ENCODE assay signal across 8 cellular contexts in genomic region chr1:37471345-37472231, GRCh38. TPM values are rescaled to one million over a fixed set of nuclear protein-coding genes. Genes with fewer than 3 reads are reported as not detected.
A peak's percentile ranks its signal among the peaks of the same experiment; 100 is the strongest.
DNase-seq lines count a peak whose midpoint lies in the region; ATAC-seq, FAIRE-seq and TF ChIP-seq lines count a peak whose summit lies in the region.

No MANE protein-coding gene starts in this region.

- no peak for ATAC-seq in GM18867 (IDR thresholded peaks at IDR 0.05; ENCODE audit: unreplicated experiment)

- H2BK15ac ChIP-seq in H1 (ENCODE audit: low read length) = peak overlapping the region; percentile 49; the same call in 1 of the 2 replicates
- H2BK15ac ChIP-seq in mesendoderm (replicated peaks; ENCODE audit: low read depth) = no peak overlapping the region

- H3K23ac ChIP-seq in H1 (ENCODE audit: insufficient read length) = no peak overlapping the region
- peak overlapping the region; percentile 97 for H3K23ac ChIP-seq in mesendoderm (ENCODE audit: low read length)

- peaks cover 8% of the 10 kb centered on the region for H3K23me2 ChIP-seq in H1 (ENCODE audit: low read depth, low read length)

- peak overlapping the region; percentile 10 to 53; a peak in 3 of 4 replicates for H3K4me2 ChIP-seq in H1 (ENCODE audit: insufficient read depth in 1 of 2, low read depth in 2 of 2, low read length in 2 of 2)
- H3K4me2 ChIP-seq in mesendoderm (ENCODE audit: low read length) = peak overlapping the region; percentile 10

- TF ChIP-seq EP300 in H1 (IDR thresholded peaks at IDR 0.05; ENCODE audit: borderline replicate concordance in 1 of 2, low read depth in 2 of 2, low read length in 2 of 2) = no peak

- POLR2A ChIA-PET in H1 (lab: Charles Lee; ENCODE audit: partially characterized antibody) = interaction anchor here (1.4 to 3.3 kb wide), 2 partner anchors 15 to 24 kb away, joined by 3 to 12 read pairs; no protein-coding TSS in a partner anchor

- H2BK12ac ChIP-seq in H1 (ENCODE audit: low read depth, low read length) = peak overlapping the region; percentile 90

- WGBS in H1 (ENCODE audit: extremely low coverage in 1 of 2, insufficient coverage in 1 of 2, insufficient read length in 1 of 2, insufficient replicate concordance in 2 of 2, low coverage in 1 of 2, low lambda C conversion rate in 2 of 2, missing lambda C conversion rate in 1 of 2), 2 experiments = 44% methylated on average over 13 of the region's 13 CpGs; no CpG with 5 or more reads in 1 of the 2 experiments
- no CpG with 5 or more reads among the region's 13 CpGs for WGBS in mesendoderm (ENCODE audit: extremely low coverage, insufficient coverage, low lambda C conversion rate)
- WGBS in thyroid gland, 2 donors = 51 to 56% methylated on average over 9 to 12 of the region's 13 CpGs

- H3K4ac ChIP-seq in H1 (replicated peaks; ENCODE audit: insufficient read length, low read depth, low read length) (no peak overlapping the region), mesendoderm (ENCODE audit: low read depth, low read length) (peak overlapping the region; percentile 0)

- H2BK20ac ChIP-seq in H1 (ENCODE audit: low read length) = peak overlapping the region; percentile 80; the same call in 1 of the 2 replicates

- H2BK5ac ChIP-seq in H1 (ENCODE audit: low read depth, low read length) (peak overlapping the region; percentile 88; the same call in 1 of the 2 replicates), mesendoderm (ENCODE audit: low read length) (peak overlapping the region; percentile 85)

- H3K36me3 ChIP-seq in H1 (ENCODE audit: control insufficient read depth in 2 of 4, insufficient read depth in 4 of 4, low read length in 3 of 4) = no peaks in the 10 kb centered on the region; a peak in 1 of 8 replicates
- H3K36me3 ChIP-seq in mesendoderm (ENCODE audit: control insufficient read depth, insufficient read depth, low read length) = no peaks in the 10 kb centered on the region
- H3K36me3 ChIP-seq in thyroid gland = peaks cover 0 to 6% of the 10 kb centered on the region in 2 donors

- H3K27me3 ChIP-seq in H1 (replicated peaks in 1 of 4; ENCODE audit: control insufficient read depth in 3 of 4, extremely low read depth in 1 of 4, insufficient read depth in 3 of 4, low read length in 3 of 4) (peaks cover 1 to 13% (median 9%) of the 10 kb centered on the region in 4 experiments; a peak in 6 of 7 replicates), mesendoderm (ENCODE audit: insufficient read depth, low read length, poor library complexity) (no peaks in the 10 kb centered on the region), thyroid gland (no peaks in the 10 kb centered on the region)

- CTCF ChIA-PET in H1 (lab: Charles Lee; ENCODE audit: partially characterized antibody) = interaction anchor here (0.6 to 17.4 kb wide), 8 partner anchors 14 to 370 kb away, joined by 3 to 213 read pairs (median 3); partner anchors contain the start of gene MEAF6

- TF ChIP-seq RAD21 in H1 (IDR thresholded peaks at IDR 0.05 in 1 of 2, conservative IDR thresholded peaks at IDR 0.05 in 1 of 2; ENCODE audit: low read depth in 2 of 2, low read length in 2 of 2) = no peak

- no peak overlapping the region for H2BK120ac ChIP-seq in H1 (replicated peaks; ENCODE audit: low read depth, low read length)
- no peak overlapping the region for H2BK120ac ChIP-seq in mesendoderm (ENCODE audit: low read depth, low read length)

- H3K4me3 ChIP-seq in H1 (ENCODE audit: extremely low read depth in 1 of 4, insufficient read depth in 2 of 4, low read depth in 3 of 4, low read length in 4 of 4) = no peak overlapping the region
- no peak overlapping the region for H3K4me3 ChIP-seq in mesendoderm (ENCODE audit: low read length)
- H3K4me3 ChIP-seq in thyroid gland (replicated peaks in 1 of 3) = no peak overlapping the region

- no peak for TF ChIP-seq CTCF in H1 (IDR thresholded peaks at IDR 0.05; ENCODE audit: control extremely low read depth in 1 of 3, insufficient read depth in 1 of 3, low read depth in 1 of 3, low read length in 3 of 3)
- TF ChIP-seq CTCF in thyroid gland (IDR thresholded peaks at IDR 0.05) = no peak

- H3K18ac ChIP-seq in H1 (ENCODE audit: extremely low read depth, low read length) (peak overlapping the region; percentile 56), mesendoderm (ENCODE audit: low read length) (peak overlapping the region; percentile 15)

- H2AFZ ChIP-seq in H1 (ENCODE audit: low read length) = peak overlapping the region; percentile 92; the same call in 1 of the 2 replicates

- H3K56ac ChIP-seq in H1 (replicated peaks; ENCODE audit: insufficient read length, low read depth, low read length) (no peak overlapping the region), mesendoderm (ENCODE audit: low read length) (peak overlapping the region; percentile 84)

- H3K9ac ChIP-seq in H1 (replicated peaks in 1 of 4; ENCODE audit: extremely low read depth in 1 of 4, low read depth in 3 of 4, low read length in 3 of 4) = no peak overlapping the region
- H3K9ac ChIP-seq in mesendoderm (ENCODE audit: low read length) = peak overlapping the region; percentile 57

- DNase-seq in NCI-H2171 treated with DMSO at 0.1 percent for 48 hours (lab: John Stamatoyannopoulos, UW) = peak; percentile 31
- no peak for DNase-seq in NCI-H2171 (lab: John Stamatoyannopoulos, UW)
- peak; percentile 89 for DNase-seq in RKO (ENCODE audit: low spot score)
- DNase-seq in H1 (ENCODE audit: low read depth in 1 of 2, low spot score in 2 of 2) = no peak
- DNase-seq in mesendoderm = peak; percentile 95
- DNase-seq in thyroid gland = peak; percentile 45 to 67
- no peak for DNase-seq in T-helper 2 cell

- FAIRE-seq in H1 (lab: Jason Lieb, UNC) = no peak

- no peak overlapping the region for H2AK5ac ChIP-seq in H1 (ENCODE audit: low read depth, low read length)
- H2AK5ac ChIP-seq in mesendoderm (ENCODE audit: low read length) = no peak overlapping the region

- H3K79me2 ChIP-seq in H1 (ENCODE audit: control insufficient read depth in 1 of 2, insufficient read depth in 2 of 2, low read length in 2 of 2) (peaks cover 0 to 11% of the 10 kb centered on the region in 2 experiments; a peak in 1 of 4 replicates), mesendoderm (ENCODE audit: control insufficient read depth, insufficient read depth, low read length) (peaks cover 17% of the 10 kb centered on the region)

- H3K4me1 ChIP-seq in H1 (replicated peaks in 1 of 4; ENCODE audit: control insufficient read depth in 3 of 4, insufficient read depth in 4 of 4, low read length in 3 of 4) (peaks cover 6 to 39% (median 22%) of the 10 kb centered on the region in 4 experiments), mesendoderm (ENCODE audit: control insufficient read depth, low read depth, low read length) (peaks cover 23% of the 10 kb centered on the region), thyroid gland (peaks cover 34 to 45% of the 10 kb centered on the region in 2 donors)

- peak overlapping the region; percentile 42 for H4K91ac ChIP-seq in H1 (replicated peaks; ENCODE audit: insufficient read length, low read length)

- no peak overlapping the region for H3K14ac ChIP-seq in H1 (ENCODE audit: insufficient read length)

- H3K9me3 ChIP-seq in H1 (ENCODE audit: insufficient read depth in 2 of 2, low read depth in 1 of 2, low read length in 1 of 2) (no peaks in the 10 kb centered on the region), thyroid gland (no peaks in the 10 kb centered on the region)

- TF ChIP-seq POLR2A in H1 (IDR thresholded peaks at IDR 0.05; ENCODE audit: control extremely low read depth in 1 of 2, low read depth in 2 of 2, low read length in 2 of 2) = no peak
- no peak for TF ChIP-seq POLR2A in thyroid gland (IDR thresholded peaks at IDR 0.05)

- intact Hi-C loops in thyroid gland (cut with DNase I) = no loop called here

- H3K27ac ChIP-seq in H1 (ENCODE audit: low read depth, low read length) (no peak overlapping the region), mesendoderm (ENCODE audit: low read depth, low read length) (peak overlapping the region; percentile 91), thyroid gland (peak overlapping the region; percentile 69 to 87 (median 72))

- H3K79me1 ChIP-seq in H1 (ENCODE audit: low read depth, low read length) (no peaks in the 10 kb centered on the region; the same call in 1 of the 2 replicates), mesendoderm (ENCODE audit: low read length) (peaks cover 11% of the 10 kb centered on the region)

- H4K20me1 ChIP-seq in H1 (replicated peaks in 1 of 2; ENCODE audit: control insufficient read depth in 1 of 2, insufficient read depth in 2 of 2, low read length in 2 of 2) = peaks cover 0 to 8% of the 10 kb centered on the region in 2 experiments

- no peak overlapping the region for H4K5ac ChIP-seq in H1 (ENCODE audit: insufficient read length, low read depth, low read length)
- H4K5ac ChIP-seq in mesendoderm (ENCODE audit: low read length) = peak overlapping the region; percentile 12

- H4K8ac ChIP-seq in H1 (ENCODE audit: extremely low read depth, insufficient read depth, low read length) (no peak overlapping the region), mesendoderm (ENCODE audit: low read depth, low read length) (no peak overlapping the region)

TF ChIP-seq in H1, 55 proteins besides CTCF, POLR2A, EP300 and RAD21 (continues in another document):
- no peak for TF ChIP-seq SRF (IDR thresholded peaks at IDR 0.05; ENCODE audit: low read depth, low read length)
- TF ChIP-seq JUN (IDR thresholded peaks at IDR 0.05; ENCODE audit: low read depth, low read length) = peak; percentile 76

RNA-seq across cellular contexts. Expression of gene ZC3H12A, which starts 2.8 kb away (rescaled TPM):
- 7.4 TPM in 2 replicates for total RNA-seq in H1 (2021; fragmentation: NEBNext Ultra II Directional; extraction: Animal tissue kit (Norgen Biotek cat#: 25700))
- polyA plus RNA-seq in H1 (2011; rRNA removed) = 10.0 and 13.7 TPM in 2 replicates
- polyA plus RNA-seq in H1 (2011; cell fraction: cytosol; rRNA removed) = 8.1 TPM
- 20.1 TPM for polyA plus RNA-seq in H1 (2011; cell fraction: nucleus; rRNA removed)
- 5.6 to 7.4 TPM (median 6.7 TPM) in 4 replicates for polyA plus RNA-seq in H1 (2012, experiment 1 of 2)
- polyA plus RNA-seq in H1 (2012, experiment 2 of 2) = 6.9 TPM
- 4.6 TPM for polyA plus RNA-seq in H1 (2013, experiment 1 of 2)
- polyA plus RNA-seq in H1 (2013, experiment 2 of 2) = 4.4 TPM
- polyA minus RNA-seq in H1 (2011; rRNA and poly(A)+ RNA removed) = 4.1 and 7.6 TPM in 2 replicates
- polyA minus RNA-seq in H1 (2011; cell fraction: cytosol; rRNA and poly(A)+ RNA removed) = 3.1 TPM
- 5.9 TPM for polyA minus RNA-seq in H1 (2011; cell fraction: nucleus; rRNA and poly(A)+ RNA removed)
- polyA plus RNA-seq in mesendoderm (2013, experiment 1 of 2) = 5.6 TPM
- polyA plus RNA-seq in mesendoderm (2013, experiment 2 of 2) = 6.0 TPM
- 1 to 10 TPM; 4.1 to 7.1 (median 5.1) TPM for total RNA-seq in thyroid gland

RNA-seq across cellular contexts. Expression of gene MEAF6, which starts 43.0 kb away (rescaled TPM):
- total RNA-seq in H1 (2021; fragmentation: NEBNext Ultra II Directional; extraction: Animal tissue kit (Norgen Biotek cat#: 25700)) = 36.9 and 38.8 TPM in 2 replicates
- polyA plus RNA-seq in H1 (2011; rRNA removed) = 12.7 and 23.0 TPM in 2 replicates
- 25.2 TPM for polyA plus RNA-seq in H1 (2011; cell fraction: cytosol; rRNA removed)
- polyA plus RNA-seq in H1 (2011; cell fraction: nucleus; rRNA removed) = 11.0 TPM
- 29.3 to 41.8 TPM (median 33.7 TPM) in 4 replicates for polyA plus RNA-seq in H1 (2012, experiment 1 of 2)
- polyA plus RNA-seq in H1 (2012, experiment 2 of 2) = 14.8 TPM
- 26.5 TPM for polyA plus RNA-seq in H1 (2013, experiment 1 of 2)
- 27.5 TPM for polyA plus RNA-seq in H1 (2013, experiment 2 of 2)
- polyA minus RNA-seq in H1 (2011; rRNA and poly(A)+ RNA removed) = 10.3 and 12.0 TPM in 2 replicates
- 9.3 TPM for polyA minus RNA-seq in H1 (2011; cell fraction: cytosol; rRNA and poly(A)+ RNA removed)
- polyA minus RNA-seq in H1 (2011; cell fraction: nucleus; rRNA and poly(A)+ RNA removed) = 10.8 TPM
- polyA plus RNA-seq in mesendoderm (2013, experiment 1 of 2) = 42.9 TPM
- 44.9 TPM for polyA plus RNA-seq in mesendoderm (2013, experiment 2 of 2)
- total RNA-seq in thyroid gland = 100 to 1,000 TPM in 2 of 4 donors, 10 to 100 TPM in 2; 78.9 to 109 (median 92.7) TPM

Comparison
In these comparisons a context has a peak if more than half of its experiments do, and no peak if none do; other contexts are left out.
1. DNase-seq: peak in NCI-H2171 treated with DMSO at 0.1 percent for 48 hours (single experiment), RKO (single experiment), mesendoderm (single experiment) and thyroid gland (2 of 2); none in NCI-H2171 (single experiment), H1 (0 of 2) and T-helper 2 cell (0 of 5).